Comparison of ENCODE assay signal across 13 cellular contexts in the genomic region with DNA sequence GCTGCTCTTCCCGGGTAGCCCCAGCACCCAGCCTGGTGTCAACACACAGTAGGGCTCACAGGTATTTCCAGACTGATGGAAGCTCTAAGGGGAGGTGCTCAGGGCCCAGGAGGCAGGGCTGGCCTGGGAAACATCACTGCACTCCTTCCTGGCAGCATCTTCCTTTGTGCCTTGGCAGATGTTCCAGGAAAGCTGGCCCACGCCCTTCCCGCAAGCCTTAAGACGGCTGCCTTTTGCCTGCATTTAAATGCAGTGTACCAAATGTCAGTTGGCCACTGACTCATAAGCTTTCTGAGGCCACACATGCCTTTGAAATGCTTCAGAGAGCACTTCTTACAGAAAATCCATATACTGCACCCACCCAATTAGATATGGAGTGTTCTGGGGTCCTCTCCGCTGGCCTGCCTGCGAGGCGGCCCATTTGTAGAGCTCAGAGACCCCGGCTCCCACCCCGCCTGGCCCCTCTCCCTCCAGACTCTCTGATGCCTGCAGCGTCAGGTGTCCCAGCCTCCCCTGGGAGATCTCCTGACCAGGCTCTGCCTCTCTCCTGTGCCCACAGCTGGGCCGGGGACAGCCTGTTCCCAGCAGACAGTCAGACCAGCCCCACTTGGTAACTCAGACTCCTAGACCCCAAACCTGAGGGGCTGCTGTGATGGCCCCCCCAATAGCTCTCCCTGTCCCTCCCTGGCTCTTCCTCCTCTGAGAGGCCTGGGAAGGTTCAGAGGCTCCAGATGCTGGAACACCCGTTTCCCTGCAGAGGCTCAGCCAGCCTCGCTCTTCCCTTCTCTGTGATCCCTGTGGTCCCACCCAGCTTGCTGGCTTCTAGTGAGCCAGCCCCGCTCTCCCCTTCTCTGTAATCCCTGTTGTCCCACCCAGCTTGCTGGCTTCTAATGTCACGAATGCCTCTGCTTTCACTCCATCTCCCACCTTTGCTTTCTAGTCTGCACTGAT. TPM values are rescaled to one million over a fixed set of nuclear protein-coding genes. Genes with fewer than 3 reads are reported as not detected.
DNase-seq lines count a peak whose midpoint lies in the region; ATAC-seq, FAIRE-seq and TF ChIP-seq lines count a peak whose summit lies in the region.
"Had no signal": no experiment of that assay in that cellular context is flagged by ENCODE, and none has a peak within 500 bp of the region (broad histone marks: within the 10 kb centered on the region; RNA-seq: fewer than 3 reads in every experiment).

No MANE protein-coding gene starts in this region.

- H3K9me3 Mint-ChIP-seq in osteocyte (ENCODE audit: unreplicated experiment): peaks cover 21% of the 10 kb centered on the region
- H3K9me3 Mint-ChIP-seq: activated CD4-positive, alpha-beta T cell treated with anti-CD3 and anti-CD28 coated beads, Interleukin-2, amount 10 ng/mL, durations not matched to agents 24 days and 14 days had no signal

- WGBS in esophagus muscularis mucosa: 68% methylated on average over 13 of the region's 15 CpGs

- H3K4me3 Mint-ChIP-seq in osteocyte (ENCODE audit: unreplicated experiment): no peak overlapping the region
- H3K4me3 Mint-ChIP-seq: activated CD4-positive, alpha-beta T cell treated with anti-CD3 and anti-CD28 coated beads, Interleukin-2, amount 10 ng/mL, durations not matched to agents 24 days and 14 days; nephron progenitor cell had no signal

- no peak overlapping the region for H3K27ac Mint-ChIP-seq in osteocyte (ENCODE audit: unreplicated experiment)
- H3K27ac Mint-ChIP-seq: activated CD4-positive, alpha-beta T cell treated with anti-CD3 and anti-CD28 coated beads, Interleukin-2, amount 10 ng/mL, durations not matched to agents 24 days and 14 days; nephron progenitor cell had no signal

- ATAC-seq in GM18907 (IDR thresholded peaks at IDR 0.05; ENCODE audit: unreplicated experiment): no peak
- ATAC-seq in GM19452 (IDR thresholded peaks at IDR 0.05; ENCODE audit: unreplicated experiment): no peak

- DNase-seq in BE2C: peak; percentile 64
- DNase-seq in RPMI7951 (ENCODE audit: low read depth): peak; percentile 90
- peak; percentile 92 for DNase-seq in esophagus muscularis mucosa (ENCODE audit: extremely low spot score)
- DNase-seq in osteocyte (ENCODE audit: extremely low spot score, unreplicated experiment): peak; percentile 77
- no peak for DNase-seq in GM12891 (ENCODE audit: insufficient read length, low spot score)
- no peak for DNase-seq in NCI-H2196 treated with DMSO at 0.1 percent for 48 hours (lab: John Stamatoyannopoulos, UW; ENCODE audit: unreplicated experiment)
- DNase-seq: activated CD4-positive, alpha-beta T cell treated with anti-CD3 and anti-CD28 coated beads, Interleukin-2, amount 10 ng/mL, durations not matched to agents 24 days and 14 days; NCI-H2081; nephron progenitor cell; SHP77 had no signal

- H3K36me3 ChIP-seq in BE2C (no peaks in the 10 kb centered on the region), esophagus muscularis mucosa (no peaks in the 10 kb centered on the region)

- H3K27ac ChIP-seq in esophagus muscularis mucosa (replicated peaks in 1 of 4): peak overlapping the region in 3 of 4 donors; percentile 38 to 66 (median 50)

- TF ChIP-seq CTCF in BE2C (IDR thresholded peaks at IDR 0.05; ENCODE audit: low read depth, low read length): no peak
- TF ChIP-seq CTCF in esophagus muscularis mucosa (IDR thresholded peaks at IDR 0.05): no peak
- no peak for TF ChIP-seq CTCF in osteocyte (IDR thresholded peaks at IDR 0.05)

- H3K36me3 Mint-ChIP-seq in osteocyte (ENCODE audit: unreplicated experiment): peaks cover 11% of the 10 kb centered on the region

- H3K27me3 Mint-ChIP-seq in osteocyte (ENCODE audit: unreplicated experiment): peaks cover 22% of the 10 kb centered on the region

- H3K4me1 ChIP-seq in BE2C (peaks cover 28% of the 10 kb centered on the region), esophagus muscularis mucosa (peaks cover 0 to 32% (median 22%) of the 10 kb centered on the region in 4 donors)
- H3K4me1 ChIP-seq: Caco-2 had no signal

- H3K9me3 ChIP-seq in BE2C (no peaks in the 10 kb centered on the region), esophagus muscularis mucosa (no peaks in the 10 kb centered on the region)
- H3K9me3 ChIP-seq: Caco-2 had no signal

- H3K27me3 ChIP-seq in BE2C (no peaks in the 10 kb centered on the region), esophagus muscularis mucosa (no peaks in the 10 kb centered on the region)

- no peak for TF ChIP-seq POLR2A in esophagus muscularis mucosa (IDR thresholded peaks at IDR 0.05; ENCODE audit: low read depth)
- TF ChIP-seq POLR2A in GM12891 (IDR thresholded peaks at IDR 0.05; ENCODE audit: low read depth, low read length): no peak

- TF ChIP-seq EP300 in esophagus muscularis mucosa (IDR thresholded peaks at IDR 0.05): peak; percentile 82

- intact Hi-C loops in esophagus muscularis mucosa (cut with DNase I): loop anchor here (5.0 kb wide), 2 partner anchors 53 to 113 kb away; no protein-coding TSS in a partner anchor

- FAIRE-seq in GM12891 (lab: Jason Lieb, UNC): no peak

- H3K4me1 Mint-ChIP-seq in osteocyte (ENCODE audit: unreplicated experiment): peaks cover 16% of the 10 kb centered on the region
- H3K4me1 Mint-ChIP-seq: activated CD4-positive, alpha-beta T cell treated with anti-CD3 and anti-CD28 coated beads, Interleukin-2, amount 10 ng/mL, durations not matched to agents 24 days and 14 days had no signal

- no peak overlapping the region for H3K4me3 ChIP-seq in BE2C (ENCODE audit: low read depth, low read length)
- H3K4me3 ChIP-seq in esophagus muscularis mucosa: no peak overlapping the region

TF ChIP-seq in GM12891, 5 proteins besides CTCF, POLR2A, EP300 and RAD21:
- TF ChIP-seq TAF1 (IDR thresholded peaks at IDR 0.05; ENCODE audit: low read depth, low read length) (no peak), POLR2AphosphoS5 (IDR thresholded peaks at IDR 0.05; ENCODE audit: low read depth, low read length) (no peak), SPI1 (IDR thresholded peaks at IDR 0.05; ENCODE audit: low read depth, low read length) (no peak), POU2F2 (IDR thresholded peaks at IDR 0.05; ENCODE audit: low read depth, low read length) (no peak), PAX5 (IDR thresholded peaks at IDR 0.05; ENCODE audit: insufficient read depth, low read length, severe bottlenecking) (no peak)

RNA-seq across cellular contexts. Expression of a gene that starts 47.6 kb away (rescaled TPM):
- 1,337 TPM for polyA plus RNA-seq in BE2C (2012; ENCODE audit: insufficient read depth, insufficient read length, low read depth)
- total RNA-seq in RPMI7951 (2014; rRNA removed; shearing (Covaris generic)): 949 and 1,053 TPM in 2 replicates
- 10 to 100 TPM; 13.3 to 70.1 (median 25.4) TPM for total RNA-seq in esophagus muscularis mucosa
- total RNA-seq in osteocyte: 11.3 and 14.0 TPM in 2 replicates
- 0.36 TPM for polyA plus RNA-seq in GM12891 (2012; ENCODE audit: low read depth, missing spikeins)
- total RNA-seq: Caco-2 had no signal

Comparison
In these comparisons a context has a peak if more than half of its experiments do, and no peak if none do; other contexts are left out.
1. DNase-seq: peak in BE2C (single experiment), RPMI7951 (single experiment), esophagus muscularis mucosa (single experiment) and osteocyte (single experiment); none in GM12891 (single experiment) and NCI-H2196 treated with DMSO at 0.1 percent for 48 hours (single experiment).
2. RNA of a gene that starts 47.6 kb away (total RNA-seq): 949 to 1,053 TPM in RPMI7951; 13.3 to 70.1 TPM in esophagus muscularis mucosa and 11.3 to 14.0 TPM in osteocyte; every median in the first group is over 10 times any median in the second.